ENCODE assay signal across 8 cellular contexts in genomic region chr16:32474365-32474764, GRCh38.
DNase-seq lines count a peak whose midpoint lies in the region; ATAC-seq, FAIRE-seq and TF ChIP-seq lines count a peak whose summit lies in the region.
"Not testable (repeated sequence)": the region's sequence is repeated elsewhere in the genome, so short reads cannot be mapped to it uniquely, and the experiment has no call there.

No MANE protein-coding gene starts in this region.

- H3K4me3 ChIP-seq in coronary artery; kidney (ENCODE audit: low read length in 2 of 2); upper lobe of left lung: not testable (repeated sequence)

- not testable (repeated sequence) for H3K36me3 ChIP-seq in kidney (ENCODE audit: control insufficient read depth in 1 of 2, insufficient read depth in 2 of 2, low read length in 2 of 2); upper lobe of left lung

- not testable (repeated sequence) for H3K9me3 Mint-ChIP-seq in chondrocyte (ENCODE audit: low read depth)

- not testable (repeated sequence) for ATAC-seq in Right ventricle myocardium inferior; Right ventricle myocardium superior (ENCODE audit: poor library complexity); upper lobe of left lung (ENCODE audit: low FRiP score in 2 of 2)

- TF ChIP-seq CTCF in chondrocyte (IDR thresholded peaks at IDR 0.05); coronary artery (IDR thresholded peaks at IDR 0.05); kidney (IDR thresholded peaks at IDR 0.05; ENCODE audit: borderline replicate concordance, extremely low read depth, insufficient read depth); upper lobe of left lung (IDR thresholded peaks at IDR 0.05): not testable (repeated sequence)

- H3K4me3 Mint-ChIP-seq in chondrocyte (ENCODE audit: unreplicated experiment): not testable (repeated sequence)

- TF ChIP-seq POLR2A in upper lobe of left lung (IDR thresholded peaks at IDR 0.05): not testable (repeated sequence)

- H3K27ac Mint-ChIP-seq in chondrocyte (ENCODE audit: unreplicated experiment): not testable (repeated sequence)

- H3K36me3 Mint-ChIP-seq in chondrocyte (ENCODE audit: low read depth): not testable (repeated sequence)

- intact Hi-C loops in Right ventricle myocardium inferior (cut with DNase I); Right ventricle myocardium superior (cut with DNase I); cardiac septum (cut with DNase I); kidney (cut with DNase I); posterior vena cava (cut with DNase I): not testable (repeated sequence)

- not testable (repeated sequence) for TF ChIP-seq EP300 in upper lobe of left lung (IDR thresholded peaks at IDR 0.05)

- not testable (repeated sequence) for H3K27ac ChIP-seq in coronary artery; kidney (ENCODE audit: low read depth in 2 of 2, low read length in 2 of 2); upper lobe of left lung

- H3K9me3 ChIP-seq in kidney (ENCODE audit: control insufficient read depth in 1 of 2, low read length in 2 of 2); upper lobe of left lung: not testable (repeated sequence)

- H3K9ac ChIP-seq in kidney (ENCODE audit: low read length in 2 of 2): not testable (repeated sequence)

- not testable (repeated sequence) for H3K27me3 ChIP-seq in upper lobe of left lung

- not testable (repeated sequence) for H3K4me1 Mint-ChIP-seq in chondrocyte (ENCODE audit: low read depth)

- WGBS in upper lobe of left lung, 2 donors: 96% methylated on average over 12 of the region's 20 CpGs; no CpG with 5 or more reads in 1 of the 2 donors

- FAIRE-seq in kidney (lab: Jason Lieb, UNC): not testable (repeated sequence)

- DNase-seq in chondrocyte (ENCODE audit: low spot score) (peak; percentile 71), coronary artery (ENCODE audit: low spot score) (peak; percentile 52), Right ventricle myocardium inferior (ENCODE audit: missing footprints) (peak; percentile 20), Right ventricle myocardium superior (peak; percentile 28), cardiac septum (ENCODE audit: low spot score) (peak; percentile 41), kidney (peak; percentile 46), posterior vena cava (ENCODE audit: low spot score) (peak; percentile 80), upper lobe of left lung (peak; percentile 15 to 51)

- not testable (repeated sequence) for H3K4me1 ChIP-seq in kidney (ENCODE audit: control insufficient read depth in 1 of 2, insufficient read depth in 1 of 2, low read depth in 1 of 2, low read length in 2 of 2); upper lobe of left lung

- not testable (repeated sequence) for H3K27me3 Mint-ChIP-seq in chondrocyte (ENCODE audit: low read depth)

Comparison
In these comparisons a context has a peak if more than half of its experiments do, and no peak if none do; other contexts are left out.
1. DNase-seq: peak in every context shown above with its lines; median percentile 80 in posterior vena cava; 71 in chondrocyte; 52 in coronary artery; 46 in kidney; 41 in cardiac septum; 33 in upper lobe of left lung; 28 in Right ventricle myocardium superior; 20 in Right ventricle myocardium inferior.